ENCODE assay signal across 8 cellular contexts in genomic region chr1:156727914-156728598, GRCh38. TPM values are rescaled to one million over a fixed set of nuclear protein-coding genes. Genes with fewer than 3 reads are reported as not detected.
DNase-seq lines count a peak whose midpoint lies in the region; ATAC-seq and TF ChIP-seq lines count a peak whose summit lies in the region.

TSS of gene METTL25B (plus strand) at chr1:156728469. CDS start at chr1:156729105, 636 bp downstream.

- H3K36me3 Mint-ChIP-seq in natural killer cell treated with Interleukin-12 subunit alpha and Interleukin-12 subunit beta and Interleukin-15 and Interleukin-18, amount 100 ng/mL, for 72 hours: peaks cover 25% of the 10 kb centered on the region

- H3K9me3 ChIP-seq in OCI-LY3 (ENCODE audit: insufficient read depth, low read length): no peaks in the 10 kb centered on the region
- H3K9me3 ChIP-seq in fibroblast of lung (ENCODE audit: control insufficient read depth, insufficient read depth, low read depth, low read length): no peaks in the 10 kb centered on the region
- no peaks in the 10 kb centered on the region for H3K9me3 ChIP-seq in testis

- H3K79me2 ChIP-seq in OCI-LY3 (ENCODE audit: low read length) (peaks cover 73% of the 10 kb centered on the region), fibroblast of lung (ENCODE audit: control insufficient read depth, insufficient read depth, low read length) (peaks cover 57% of the 10 kb centered on the region)

- H3K27ac Mint-ChIP-seq in natural killer cell treated with Interleukin-12 subunit alpha and Interleukin-12 subunit beta and Interleukin-15 and Interleukin-18, amount 100 ng/mL, for 72 hours: no peak within 1 kb of the TSS

- ATAC-seq in natural killer cell treated with Interleukin-12 subunit alpha and Interleukin-12 subunit beta and Interleukin-15 and Interleukin-18, amount 100 ng/mL, for 72 hours: peak; percentile 81 to 86

- H3K9ac ChIP-seq in OCI-LY3 (ENCODE audit: low read length) (peak within 1 kb of the TSS; percentile 96), fibroblast of lung (ENCODE audit: insufficient read depth, low read length) (peak within 1 kb of the TSS; percentile 99)

- H2AFZ ChIP-seq in OCI-LY3 (ENCODE audit: low read depth, low read length) (peak within 1 kb of the TSS; percentile 55), fibroblast of lung (ENCODE audit: low read length) (peak within 1 kb of the TSS; percentile 86)

- no peaks in the 10 kb centered on the region for H3K27me3 ChIP-seq in OCI-LY3 (ENCODE audit: low read depth, low read length)
- H3K27me3 ChIP-seq in fibroblast of lung (ENCODE audit: control insufficient read depth, insufficient read depth, low read length): no peaks in the 10 kb centered on the region
- no peaks in the 10 kb centered on the region for H3K27me3 ChIP-seq in testis

- H3K4me1 ChIP-seq in OCI-LY3 (ENCODE audit: low read length) (peaks cover 25% of the 10 kb centered on the region), fibroblast of lung (ENCODE audit: control insufficient read depth, extremely low read depth, insufficient read depth, low read length) (peaks cover 24% of the 10 kb centered on the region), testis (peaks cover 44% of the 10 kb centered on the region)

- H3K4me2 ChIP-seq in OCI-LY3 (ENCODE audit: low read length): peak within 1 kb of the TSS; percentile 95
- peak within 1 kb of the TSS; percentile 97 for H3K4me2 ChIP-seq in fibroblast of lung (ENCODE audit: extremely low read depth, insufficient read depth, low read length)

- no peaks in the 10 kb centered on the region for H3K27me3 Mint-ChIP-seq in natural killer cell treated with Interleukin-12 subunit alpha and Interleukin-12 subunit beta and Interleukin-15 and Interleukin-18, amount 100 ng/mL, for 72 hours

- peaks cover 38% of the 10 kb centered on the region for H3K36me3 ChIP-seq in OCI-LY3 (replicated peaks; ENCODE audit: low read depth, low read length)
- H3K36me3 ChIP-seq in fibroblast of lung (ENCODE audit: control insufficient read depth, insufficient read depth, low read length): peaks cover 12% of the 10 kb centered on the region
- H3K36me3 ChIP-seq in testis (ENCODE audit: low read depth, missing control alignments): no peaks in the 10 kb centered on the region

- H3K4me3 ChIP-seq in OCI-LY3 (ENCODE audit: low read length) (peak within 1 kb of the TSS; percentile 82), fibroblast of lung (replicated peaks in 1 of 4; ENCODE audit: control extremely low read depth in 1 of 4, insufficient read depth in 1 of 4, low read depth in 3 of 4, low read length in 4 of 4) (peak within 1 kb of the TSS; percentile 84 to 100 (median 94)), testis (peak within 1 kb of the TSS; percentile 91)

- peaks cover 23 to 31% of the 10 kb centered on the region in 2 donors for H3K4me1 Mint-ChIP-seq in natural killer cell treated with Interleukin-12 subunit alpha and Interleukin-12 subunit beta and Interleukin-15 and Interleukin-18, amount 100 ng/mL, for 72 hours (ENCODE audit: low read depth in 2 of 2)

- no peak within 1 kb of the TSS for H3K4me3 Mint-ChIP-seq in natural killer cell treated with Interleukin-12 subunit alpha and Interleukin-12 subunit beta and Interleukin-15 and Interleukin-18, amount 100 ng/mL, for 72 hours

- H4K20me1 ChIP-seq in OCI-LY3 (ENCODE audit: insufficient read depth, low read length): peaks cover 33% of the 10 kb centered on the region
- no peaks in the 10 kb centered on the region for H4K20me1 ChIP-seq in fibroblast of lung (ENCODE audit: control insufficient read depth, extremely low read depth, insufficient read depth, low read length)

- peak within 1 kb of the TSS; percentile 72 for H3K27ac ChIP-seq in OCI-LY3 (ENCODE audit: low read length)
- peak within 1 kb of the TSS; percentile 100 for H3K27ac ChIP-seq in fibroblast of lung (ENCODE audit: insufficient read depth, low read length)
- H3K27ac ChIP-seq in testis: peak within 1 kb of the TSS; percentile 97 to 98

- no peaks in the 10 kb centered on the region for H3K9me3 Mint-ChIP-seq in natural killer cell treated with Interleukin-12 subunit alpha and Interleukin-12 subunit beta and Interleukin-15 and Interleukin-18, amount 100 ng/mL, for 72 hours

- DNase-seq in DMS153 treated with DMSO at 0.1 percent for 48 hours (lab: John Stamatoyannopoulos, UW; ENCODE audit: unreplicated experiment) (peak; percentile 88), GM20000 (ENCODE audit: low spot score) (peak; percentile 82), HPDE6-E6E7 (ENCODE audit: extremely low spot score) (peak; percentile 72), activated T-helper 1 cell treated with Interleukin-2 at 50 U/mL for 16 hours (ENCODE audit: low read depth) (peak; percentile 61), fibroblast of lung (ENCODE audit: low read depth in 2 of 2) (peak; percentile 77 to 78), testis (peak; percentile 89)
- DNase-seq in natural killer cell treated with Interleukin-12 subunit alpha and Interleukin-12 subunit beta and Interleukin-15 and Interleukin-18, amount 100 ng/mL, for 72 hours (ENCODE audit: low spot score): peak; percentile 91

- TF ChIP-seq CTCF in GM20000 (IDR thresholded peaks at IDR 0.05; ENCODE audit: extremely low read depth, missing control alignments) (no peak), OCI-LY3 (IDR thresholded peaks at IDR 0.05; ENCODE audit: low read depth, low read length) (no peak), fibroblast of lung (conservative IDR thresholded peaks at IDR 0.05 in 1 of 2, IDR thresholded peaks at IDR 0.05 in 1 of 2; ENCODE audit: low read depth in 1 of 2, low read length in 2 of 2) (no peak), testis (IDR thresholded peaks at IDR 0.05) (no peak)

- intact Hi-C loops in testis (cut with DNase I; ENCODE audit: low total_unique reads): no loop called here

- 1% methylated on average over 20 to 46 of the region's 46 CpGs for WGBS in testis, 2 donors

- TF ChIP-seq POLR2A in testis (IDR thresholded peaks at IDR 0.05): no peak

RNA-seq across cellular contexts. Expression of gene METTL25B, which starts in this region (rescaled TPM):
- total RNA-seq in fibroblast of lung: 12.6 and 17.3 TPM in 2 replicates
- polyA plus RNA-seq in fibroblast of lung: 5.5 and 6.4 TPM in 2 replicates
- 8.4 and 10.4 TPM in 2 replicates for polyA plus RNA-seq in fibroblast of lung (2012)
- polyA minus RNA-seq in fibroblast of lung (ENCODE audit: low replicate concordance): 13.9 and 23.2 TPM in 2 replicates
- total RNA-seq in natural killer cell treated with Interleukin-12 subunit alpha and Interleukin-12 subunit beta and Interleukin-15 and Interleukin-18, amount 100 ng/mL, for 72 hours: 10 to 100 TPM; 33.0 to 37.4 TPM
- total RNA-seq in testis: 10 to 100 TPM; 34.1 to 69.0 TPM
- 50.5 TPM for polyA plus RNA-seq in testis (ENCODE audit: insufficient read depth, low read depth, low replicate concordance)

Comparison
In these comparisons a context has a peak if more than half of its experiments do, and no peak if none do; other contexts are left out.
1. Peak in every context shown above with its lines: DNase-seq, ATAC-seq, H3K4me3 ChIP-seq and H3K27ac ChIP-seq.